9 cellular contexts compared by ENCODE assay signal in the genomic region with DNA sequence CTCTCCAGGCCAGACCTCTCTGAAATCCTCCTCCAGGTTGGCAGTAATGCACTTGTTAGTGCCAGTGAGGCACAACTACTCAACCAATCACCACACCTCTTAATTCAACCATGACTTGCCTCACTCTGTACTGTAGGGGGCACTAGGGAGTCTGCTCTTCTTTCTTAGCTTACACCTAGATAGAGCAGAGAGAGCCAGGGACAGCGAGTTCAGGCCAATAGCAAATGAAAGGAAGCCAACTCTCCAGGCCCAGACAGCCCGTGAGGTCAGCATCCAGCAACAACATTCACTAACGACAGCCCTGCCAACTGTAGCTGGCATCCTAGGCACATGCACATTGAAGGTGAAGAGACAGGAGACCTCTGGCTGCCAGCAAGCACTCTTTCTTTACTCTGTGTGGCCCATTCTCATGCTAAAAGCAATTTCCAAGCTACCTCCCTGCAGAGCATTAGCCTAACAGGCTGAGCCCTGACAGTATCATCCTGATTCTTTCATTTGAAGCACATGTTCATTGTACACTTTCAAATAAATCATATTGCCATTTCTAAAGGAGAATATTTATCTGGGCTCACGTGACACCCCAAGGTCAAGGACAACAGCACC.
DNase-seq lines count a peak whose midpoint lies in the region; ATAC-seq, FAIRE-seq and TF ChIP-seq lines count a peak whose summit lies in the region.
"Had no signal": no experiment of that assay in that cellular context is flagged by ENCODE, and none has a peak within 500 bp of the region (broad histone marks: within the 10 kb centered on the region; RNA-seq: fewer than 3 reads in every experiment).

No MANE protein-coding gene starts in this region.

- H3K27ac ChIP-seq in A549: no peak overlapping the region

- peak in 1 of 2 experiments; percentile 46; a peak in 2 of 6 replicates for ATAC-seq in A549

- TF ChIP-seq RAD21 in A549 (conservative IDR thresholded peaks at IDR 0.05 in 1 of 2, IDR thresholded peaks at IDR 0.05 in 1 of 2) (no peak), Ishikawa (IDR thresholded peaks at IDR 0.05; ENCODE audit: low read depth) (peak; percentile 22)

- 0 out of 3 replicates have a peak, but pooled peaks have one; percentile 7 for TF ChIP-seq CTCF in A549 (IDR thresholded peaks at IDR 0.05)

- no peak for TF ChIP-seq POLR2A in A549 (IDR thresholded peaks at IDR 0.05; ENCODE audit: low read length)

- CTCF ChIA-PET in A549 (lab: Yijun Ruan, JAX): no interaction called here

- DNase-seq in A549 (ENCODE audit: low read depth in 1 of 2, low spot score in 1 of 2) (peak in 1 of 2 experiments; percentile 23), GM19239 (ENCODE audit: insufficient read length, low spot score) (peak; percentile 13), dermis blood vessel endothelial cell (peak; percentile 12), NCI-H345 treated with DMSO at 0.1 percent for 48 hours (lab: John Stamatoyannopoulos, UW; ENCODE audit: unreplicated experiment) (no peak), mucosa of gallbladder (ENCODE audit: low spot score) (no peak), islet precursor cell (no peak), AG20443 (ENCODE audit: low spot score) (no peak)
- DNase-seq: cerebellar nuclear complex had no signal

- POLR2A ChIA-PET in A549 (lab: Yijun Ruan, JAX): no interaction called here

- H3K4me1 ChIP-seq in A549: no peaks in the 10 kb centered on the region

- peaks cover under 1% of the 10 kb centered on the region; the same call in 1 of the 3 replicates for H3K9me3 ChIP-seq in A549

- no peak for TF ChIP-seq EP300 in A549 (IDR thresholded peaks at IDR 0.05)
- no peak for TF ChIP-seq EP300 in Ishikawa (IDR thresholded peaks at IDR 0.05; ENCODE audit: borderline replicate concordance)

- no peak for FAIRE-seq in A549 (lab: Jason Lieb, UNC)
- FAIRE-seq in GM19239 (lab: Jason Lieb, UNC): no peak

- WGBS in A549 (ENCODE audit: missing lambda C conversion rate): 91% methylated on average over 3 of the region's 4 CpGs

- no peak overlapping the region for H3K4me3 ChIP-seq in A549

- no peak overlapping the region for H3K4me2 ChIP-seq in A549

TF ChIP-seq in A549, 52 proteins besides CTCF, POLR2A, EP300 and RAD21:
- TF ChIP-seq CBX2 (IDR thresholded peaks at IDR 0.05; ENCODE audit: borderline replicate concordance, low read depth) (no peak), RCOR1 (IDR thresholded peaks at IDR 0.05; ENCODE audit: low read depth, low read length) (no peak), HEYL (CRISPR knock-in tag; IDR thresholded peaks at IDR 0.05) (no peak), RNF2 (IDR thresholded peaks at IDR 0.05; ENCODE audit: borderline replicate concordance, low read depth) (no peak), POLR2AphosphoS2 (conservative IDR thresholded peaks at IDR 0.05; ENCODE audit: low read length) (no peak)
- TF ChIP-seq, protein P1, sequence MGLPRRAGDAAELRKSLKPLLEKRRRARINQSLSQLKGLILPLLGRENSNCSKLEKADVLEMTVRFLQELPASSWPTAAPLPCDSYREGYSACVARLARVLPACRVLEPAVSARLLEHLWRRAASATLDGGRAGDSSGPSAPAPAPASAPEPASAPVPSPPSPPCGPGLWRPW (IDR thresholded peaks at IDR 0.05): no peak

TF ChIP-seq in Ishikawa, 13 proteins besides CTCF, POLR2A, EP300 and RAD21:
- TF ChIP-seq NFIC (IDR thresholded peaks at IDR 0.05): no peak
- TF ChIP-seq TEAD4 (IDR thresholded peaks at IDR 0.05): no peak

Comparison
In these comparisons a context has a peak if more than half of its experiments do, and no peak if none do; other contexts are left out.
1. DNase-seq: peak in GM19239 (single experiment) and dermis blood vessel endothelial cell (single experiment); none in NCI-H345 treated with DMSO at 0.1 percent for 48 hours (single experiment), mucosa of gallbladder (single experiment), islet precursor cell (single experiment) and AG20443 (single experiment).